Comparison of ENCODE assay signal across 8 cellular contexts in the genomic region with DNA sequence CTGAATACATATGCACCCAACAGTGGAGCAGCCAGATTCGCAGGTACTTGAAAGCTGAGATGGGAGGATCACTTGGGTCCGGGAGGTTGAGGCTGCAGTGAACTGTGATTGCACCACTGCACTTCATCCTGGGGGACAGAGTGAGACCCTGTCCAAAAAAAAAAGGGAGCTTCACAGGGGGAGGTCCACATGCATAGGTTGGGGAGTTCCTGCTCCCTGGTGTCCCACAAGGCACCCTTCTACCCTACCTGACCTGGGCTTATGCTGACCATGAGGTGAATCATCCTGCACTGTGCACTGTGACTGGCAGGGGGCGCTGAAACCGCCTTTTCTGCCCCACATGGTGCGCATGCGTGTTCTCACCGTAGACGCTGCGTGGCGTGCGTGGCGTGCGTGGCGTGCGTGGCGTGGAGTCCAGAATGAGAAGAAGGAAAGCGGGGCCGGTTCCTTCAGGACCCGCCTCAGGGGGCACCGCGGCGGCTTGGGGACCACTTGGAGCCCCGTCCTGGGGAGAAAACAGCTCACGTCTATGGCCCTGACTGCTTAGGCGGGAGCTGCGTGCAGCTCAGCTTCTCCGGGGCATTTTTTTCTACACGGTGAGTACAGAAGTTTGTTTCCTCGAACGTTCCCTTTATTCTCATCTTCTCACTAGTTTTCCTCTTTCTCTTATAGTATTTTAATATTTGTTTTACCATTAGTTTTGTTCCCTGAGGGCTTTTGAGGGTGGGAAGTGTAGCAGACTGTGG.
DNase-seq lines count a peak whose midpoint lies in the region; ATAC-seq and FAIRE-seq lines count a peak whose summit lies in the region.

No MANE protein-coding gene starts in this region.

- no peaks in the 10 kb centered on the region for H3K9me3 ChIP-seq in BLaER1 treated with 17β-estradiol and CSF1 and Interleukin-3, amounts not matched to agents 10 nM and 100 nM (replicated peaks in 1 of 11)

- no peaks in the 10 kb centered on the region for H3K27me3 Mint-ChIP-seq in activated CD4-positive, alpha-beta memory T cell treated with anti-CD3 and anti-CD28 coated beads, Interleukin-2, amount 10 ng/mL, durations not matched to agents 7 days and 5 days

- FAIRE-seq in GM19239 (lab: Jason Lieb, UNC), result peak; percentile 98

- H3K4me1 Mint-ChIP-seq in activated CD4-positive, alpha-beta memory T cell treated with anti-CD3 and anti-CD28 coated beads, Interleukin-2, amount 10 ng/mL, durations not matched to agents 7 days and 5 days, result peaks cover 44% of the 10 kb centered on the region

- H3K36me3 ChIP-seq in BLaER1 treated with 17β-estradiol and CSF1 and Interleukin-3, amounts not matched to agents 10 nM and 100 nM, result peaks cover 0 to 27% (median 14%) of the 10 kb centered on the region in 11 experiments; a peak in 16 of 22 replicates

- H3K27ac ChIP-seq in BLaER1 treated with 17β-estradiol and CSF1 and Interleukin-3, amounts not matched to agents 10 nM and 100 nM, result peak overlapping the region; percentile 25 to 82 (median 72); a peak in 21 of 22 replicates

- peak; percentile 80 for ATAC-seq in HG03520 (IDR thresholded peaks at IDR 0.05; ENCODE audit: unreplicated experiment)

- H3K27ac Mint-ChIP-seq in activated CD4-positive, alpha-beta memory T cell treated with anti-CD3 and anti-CD28 coated beads, Interleukin-2, amount 10 ng/mL, durations not matched to agents 7 days and 5 days, result peak overlapping the region; percentile 77

- POLR2A ChIA-PET in activated CD4-positive, alpha-beta memory T cell treated with anti-CD3 and anti-CD28 coated beads, Interleukin-2, amount 10 ng/mL, durations not matched to agents 7 days and 5 days (lab: Charles Lee), result interaction anchor here (0.5 to 1.9 kb wide), 3 partner anchors 23 to 302 kb away, joined by 4 to 5 read pairs (median 4); no protein-coding TSS in a partner anchor

- no peaks in the 10 kb centered on the region for H3K9me3 Mint-ChIP-seq in activated CD4-positive, alpha-beta memory T cell treated with anti-CD3 and anti-CD28 coated beads, Interleukin-2, amount 10 ng/mL, durations not matched to agents 7 days and 5 days

- H4K20me1 ChIP-seq in BLaER1 treated with 17β-estradiol and CSF1 and Interleukin-3, amounts not matched to agents 10 nM and 100 nM, result peaks cover 32 to 47% (median 43%) of the 10 kb centered on the region in 11 experiments; a peak in 21 of 22 replicates

- peak overlapping the region; percentile 83 to 95 (median 91) for H3K4me2 ChIP-seq in BLaER1 treated with 17β-estradiol and CSF1 and Interleukin-3, amounts not matched to agents 10 nM and 100 nM

- H3K4me3 ChIP-seq in BLaER1 treated with 17β-estradiol and CSF1 and Interleukin-3, amounts not matched to agents 10 nM and 100 nM, result peak overlapping the region; percentile 77 to 97 (median 90)

- H3K4me3 Mint-ChIP-seq in activated CD4-positive, alpha-beta memory T cell treated with anti-CD3 and anti-CD28 coated beads, Interleukin-2, amount 10 ng/mL, durations not matched to agents 7 days and 5 days, result peak overlapping the region; percentile 88

- peaks cover 20% of the 10 kb centered on the region for H3K36me3 Mint-ChIP-seq in activated CD4-positive, alpha-beta memory T cell treated with anti-CD3 and anti-CD28 coated beads, Interleukin-2, amount 10 ng/mL, durations not matched to agents 7 days and 5 days (ENCODE audit: low read depth)

- peak overlapping the region; percentile 74 to 90 (median 84) for H3K9ac ChIP-seq in BLaER1 treated with 17β-estradiol and CSF1 and Interleukin-3, amounts not matched to agents 10 nM and 100 nM

- CTCF ChIA-PET in activated CD4-positive, alpha-beta memory T cell treated with anti-CD3 and anti-CD28 coated beads, Interleukin-2, amount 10 ng/mL, durations not matched to agents 7 days and 5 days (lab: Charles Lee), result interaction anchor here (0.6 to 1.9 kb wide), 17 partner anchors 10 to 884 kb away, joined by 3 to 10 read pairs (median 3); no protein-coding TSS in a partner anchor

- DNase-seq in GM19239 (ENCODE audit: insufficient read length, low spot score), result peak; percentile 85
- DNase-seq in NCI-H82 (lab: John Stamatoyannopoulos, UW), result peak; percentile 92
- peak; percentile 93 for DNase-seq in activated CD4-positive, alpha-beta memory T cell treated with anti-CD3 and anti-CD28 coated beads, Interleukin-2, amount 10 ng/mL, durations not matched to agents 7 days and 5 days
- DNase-seq in effector CD4-positive, alpha-beta T cell, result peak; percentile 82
- peak; percentile 78 to 89 for DNase-seq in lung microvascular endothelial cell (ENCODE audit: low read depth in 2 of 2)
- DNase-seq in stimulated activated CD4-positive, alpha-beta T cell treated with anti-CD3 and anti-CD28 coated beads, TNF-alpha, amount 100 ng/mL, for 4 hours (ENCODE audit: low read depth in 3 of 3), result peak; percentile 80 to 86 (median 81)

- no peaks in the 10 kb centered on the region for H3K27me3 ChIP-seq in BLaER1 treated with 17β-estradiol and CSF1 and Interleukin-3, amounts not matched to agents 10 nM and 100 nM

- H3K4me1 ChIP-seq in BLaER1 treated with 17β-estradiol and CSF1 and Interleukin-3, amounts not matched to agents 10 nM and 100 nM, result peaks cover 32 to 51% (median 42%) of the 10 kb centered on the region in 10 experiments

Comparison
In these comparisons a context has a peak if more than half of its experiments do, and no peak if none do; other contexts are left out.
1. Peak in every context shown above with its lines: DNase-seq, ATAC-seq, H3K4me3 ChIP-seq and H3K27ac ChIP-seq.